In genomic region chr11:61336171-61336935, GRCh38 we compare ENCODE assay signal across 8 cellular contexts. TPM values are rescaled to one million over a fixed set of nuclear protein-coding genes. Genes with fewer than 3 reads are reported as not detected.
A peak's percentile ranks its signal among the peaks of the same experiment; 100 is the strongest.
DNase-seq lines count a peak whose midpoint lies in the region; ATAC-seq and TF ChIP-seq lines count a peak whose summit lies in the region.

No MANE protein-coding gene starts in this region.

- peak; percentile 95 for TF ChIP-seq CTCF in AG10803 (conservative IDR thresholded peaks at IDR 0.05; ENCODE audit: low read length)
- TF ChIP-seq CTCF in dorsolateral prefrontal cortex (IDR thresholded peaks at IDR 0.05 in 54 of 56, conservative IDR thresholded peaks at IDR 0.05 in 2 of 56; ENCODE audit: low read depth in 1 of 56, partially characterized antibody in 56 of 56) = peak; percentile 46 to 96 (median 88)
- peak in 1 of 3 donors; percentile 88 for TF ChIP-seq CTCF in lower leg skin (IDR thresholded peaks at IDR 0.05)

- intact Hi-C loops in activated CD4-positive, alpha-beta memory T cell treated with anti-CD3 and anti-CD28 coated beads for 36 hours (cut with micrococcal nuclease) = loop anchor here (1.0 to 10.0 kb wide), 4 partner anchors 26 to 422 kb away; partner anchors contain the start of genes TMEM109 and TMEM138
- intact Hi-C loops in dorsolateral prefrontal cortex (cut with DNase I) (loop anchor here (5.0 to 10.0 kb wide), 3 partner anchors 46 to 422 kb away; partner anchors contain the start of genes SDHAF2 (in 1 of the 2) and TMEM109 (in 1 of the 2)), lower leg skin (cut with DNase I; ENCODE audit: low total_unique reads) (loop anchor here (5.0 kb wide), 1 partner anchor 51 kb away; no protein-coding TSS in a partner anchor)

- peak overlapping the region in 20 of 59 donors; percentile 8 to 93 (median 38) for H3K27ac ChIP-seq in dorsolateral prefrontal cortex

- peak; percentile 67 for DNase-seq in AG10803 (ENCODE audit: low read depth)
- peak; percentile 73 for DNase-seq in HPDE6-E6E7 (ENCODE audit: extremely low spot score)
- DNase-seq in NCI-H748 treated with DMSO at 0.1 percent for 48 hours (lab: John Stamatoyannopoulos, UW) = peak; percentile 72
- DNase-seq in activated CD4-positive, alpha-beta memory T cell treated with anti-CD3 and anti-CD28 coated beads for 36 hours = peak; percentile 88
- DNase-seq in dorsolateral prefrontal cortex = peak; percentile 46 to 91 (median 65)
- peak; percentile 68 to 95 for DNase-seq in lower leg skin (ENCODE audit: low spot score in 2 of 2)
- peak; percentile 68 to 81 (median 70) for DNase-seq in stimulated activated CD4-positive, alpha-beta T cell treated with anti-CD3 and anti-CD28 coated beads, TNF-alpha, amount 100 ng/mL, for 24 hours (ENCODE audit: low read depth in 3 of 3)

- CTCF ChIA-PET in activated CD4-positive, alpha-beta memory T cell treated with anti-CD3 and anti-CD28 coated beads for 36 hours (lab: Charles Lee) = interaction anchor here (0.6 to 7.7 kb wide), 46 partner anchors 9 to 498 kb away, joined by 3 to 310 read pairs (median 6); partner anchors contain the start of genes CPSF7, CYB561A3, SDHAF2 and TMEM138

- H3K4me1 Mint-ChIP-seq in activated CD4-positive, alpha-beta memory T cell treated with anti-CD3 and anti-CD28 coated beads for 36 hours (ENCODE audit: low read depth) = peaks cover 35% of the 10 kb centered on the region

- no peaks in the 10 kb centered on the region for H3K9me3 Mint-ChIP-seq in activated CD4-positive, alpha-beta memory T cell treated with anti-CD3 and anti-CD28 coated beads for 36 hours

- H3K27me3 ChIP-seq in dorsolateral prefrontal cortex = no peaks in the 10 kb centered on the region

- no peak for TF ChIP-seq POLR2A in lower leg skin (IDR thresholded peaks at IDR 0.05)

- H3K27ac Mint-ChIP-seq in activated CD4-positive, alpha-beta memory T cell treated with anti-CD3 and anti-CD28 coated beads for 36 hours = peak overlapping the region; percentile 97

- H3K27me3 Mint-ChIP-seq in activated CD4-positive, alpha-beta memory T cell treated with anti-CD3 and anti-CD28 coated beads for 36 hours = no peaks in the 10 kb centered on the region

- 27 to 29% methylated on average over 8 of the region's 8 CpGs for WGBS in lower leg skin, 2 donors

- POLR2A ChIA-PET in activated CD4-positive, alpha-beta memory T cell treated with anti-CD3 and anti-CD28 coated beads for 36 hours (lab: Charles Lee) = interaction anchor here (1.2 to 3.2 kb wide), 4 partner anchors 12 to 94 kb away, joined by 4 to 22 read pairs (median 10); partner anchors contain the start of genes CPSF7, CYB561A3, SDHAF2 and TMEM138

- peak; percentile 52 for ATAC-seq in GM19043 (IDR thresholded peaks at IDR 0.05; ENCODE audit: low read depth, unreplicated experiment)

- H3K4me3 Mint-ChIP-seq in activated CD4-positive, alpha-beta memory T cell treated with anti-CD3 and anti-CD28 coated beads for 36 hours = no peak overlapping the region

- peaks cover 23% of the 10 kb centered on the region for H3K36me3 Mint-ChIP-seq in activated CD4-positive, alpha-beta memory T cell treated with anti-CD3 and anti-CD28 coated beads for 36 hours

- H3K4me3 ChIP-seq in AG10803 (ENCODE audit: low read length) = no peak overlapping the region
- peak overlapping the region in 1 of 59 donors; percentile 7 for H3K4me3 ChIP-seq in dorsolateral prefrontal cortex
- H3K4me3 ChIP-seq in lower leg skin (ENCODE audit: low read depth, poor library complexity, severe bottlenecking) = no peak overlapping the region

RNA-seq across cellular contexts. Expression of gene TKFC, which starts 3.3 kb away (rescaled TPM):
- 100 to 1,000 TPM; 118 to 120 TPM for total RNA-seq in activated CD4-positive, alpha-beta memory T cell treated with anti-CD3 and anti-CD28 coated beads for 36 hours
- 10 to 100 TPM; 14.9 to 63.7 (median 32.2) TPM for total RNA-seq in dorsolateral prefrontal cortex
- total RNA-seq in lower leg skin = 10 to 100 TPM; 26.6 to 37.3 (median 33.1) TPM

RNA-seq across cellular contexts. Expression of gene DDB1, which starts 3.4 kb away (rescaled TPM):
- 100 to 1,000 TPM; 222 to 223 TPM for total RNA-seq in activated CD4-positive, alpha-beta memory T cell treated with anti-CD3 and anti-CD28 coated beads for 36 hours
- 100 to 1,000 TPM; 141 to 239 (median 198) TPM for total RNA-seq in dorsolateral prefrontal cortex
- 100 to 1,000 TPM; 166 to 204 (median 185) TPM for total RNA-seq in lower leg skin

RNA-seq across cellular contexts. Expression of gene CYB561A3, which starts 25.3 kb away (rescaled TPM):
- 10 to 100 TPM; 32.3 to 32.9 TPM for total RNA-seq in activated CD4-positive, alpha-beta memory T cell treated with anti-CD3 and anti-CD28 coated beads for 36 hours
- 10 to 100 TPM in 119 of 120 experiments, 1 to 10 TPM in 1; 7.2 to 29.3 (median 19.0) TPM for total RNA-seq in dorsolateral prefrontal cortex
- 100 to 1,000 TPM in 1 of 4 donors, 10 to 100 TPM in 3; 55.7 to 102 (median 76.8) TPM for total RNA-seq in lower leg skin

RNA-seq across cellular contexts. Expression of gene TMEM138, which starts 25.8 kb away (rescaled TPM):
- 10 to 100 TPM; 33.7 to 34.6 TPM for total RNA-seq in activated CD4-positive, alpha-beta memory T cell treated with anti-CD3 and anti-CD28 coated beads for 36 hours
- 10 to 100 TPM; 18.4 to 51.8 (median 31.7) TPM for total RNA-seq in dorsolateral prefrontal cortex
- 10 to 100 TPM; 12.7 to 47.2 (median 18.1) TPM for total RNA-seq in lower leg skin

RNA-seq across cellular contexts. Expression of gene VWCE, which starts 41.2 kb away (rescaled TPM):
- 1 to 10 TPM; 1.1 to 1.4 TPM for total RNA-seq in activated CD4-positive, alpha-beta memory T cell treated with anti-CD3 and anti-CD28 coated beads for 36 hours
- 10 to 100 TPM in 35 of 120 experiments, 1 to 10 TPM in 85; 3.4 to 19.4 (median 8.3) TPM for total RNA-seq in dorsolateral prefrontal cortex
- total RNA-seq in lower leg skin = under 1 TPM in 2 of 4 donors, not detected in 2; 0.22 to 0.68 TPM
